17 cellular contexts compared by ENCODE assay signal in genomic region chr5:178576591-178577351, GRCh38. TPM values are rescaled to one million over a fixed set of nuclear protein-coding genes. Genes with fewer than 3 reads are reported as not detected.
DNase-seq lines count a peak whose midpoint lies in the region; ATAC-seq and TF ChIP-seq lines count a peak whose summit lies in the region.
"Had no signal": no experiment of that assay in that cellular context is flagged by ENCODE, and none has a peak within 500 bp of the region (broad histone marks: within the 10 kb centered on the region; RNA-seq: fewer than 3 reads in every experiment).

No MANE protein-coding gene starts in this region.

- peak; percentile 68 for DNase-seq in GM23338 (ENCODE audit: low spot score)
- peak; percentile 40 for DNase-seq in endothelial cell (ENCODE audit: low spot score)
- DNase-seq in islet precursor cell, result peak; percentile 67
- DNase-seq in sigmoid colon, result no peak
- DNase-seq in natural killer cell, result no peak
- no peak for DNase-seq in DMS153 (lab: John Stamatoyannopoulos, UW)
- DNase-seq: activated CD4-positive, alpha-beta T cell treated with anti-CD3 and anti-CD28 coated beads, Interleukin-2, amount 10 ng/mL, durations not matched to agents 7 days and 5 days; activated effector memory CD4-positive, alpha-beta T cell treated with Interleukin-2 at 50 U/mL for 16 hours; naive B cell; NCI-H1048; NCI-H446 treated with DMSO at 0.1 percent for 48 hours; T-helper 17 cell had no signal

- peaks cover 24% of the 10 kb centered on the region for H3K27me3 Mint-ChIP-seq in GM23338 (ENCODE audit: insufficient read depth, low read depth, poor library complexity)
- H3K27me3 Mint-ChIP-seq in endothelial cell (ENCODE audit: unreplicated experiment), result peaks cover 11% of the 10 kb centered on the region
- peaks cover 35 to 51% of the 10 kb centered on the region in 2 donors for H3K27me3 Mint-ChIP-seq in natural killer cell (ENCODE audit: low read depth in 2 of 2)

- peak overlapping the region; percentile 90 for H2AFZ ChIP-seq in GM23338

- H3K36me3 ChIP-seq in GM23338 (ENCODE audit: insufficient read depth), result no peaks in the 10 kb centered on the region
- H3K36me3 ChIP-seq in sigmoid colon, result no peaks in the 10 kb centered on the region

- TF ChIP-seq CTCF in GM23338 (conservative IDR thresholded peaks at IDR 0.05; ENCODE audit: low read depth in 2 of 2), result no peak
- TF ChIP-seq CTCF in endothelial cell (IDR thresholded peaks at IDR 0.05; ENCODE audit: unreplicated experiment), result no peak
- TF ChIP-seq CTCF in sigmoid colon (IDR thresholded peaks at IDR 0.05), result no peak
- TF ChIP-seq CTCF in natural killer cell (IDR thresholded peaks at IDR 0.05), result no peak

- ATAC-seq in GM23338 (peak; percentile 76), GM19463 (IDR thresholded peaks at IDR 0.05; ENCODE audit: unreplicated experiment) (no peak), GM19351 (IDR thresholded peaks at IDR 0.05; ENCODE audit: unreplicated experiment) (no peak), natural killer cell (no peak)
- ATAC-seq: GM12878, T-helper 17 cell had no signal

- TF ChIP-seq POLR2A in sigmoid colon (IDR thresholded peaks at IDR 0.05), result no peak

- intact Hi-C loops in sigmoid colon (cut with DNase I) (no loop called here), natural killer cell (cut with micrococcal nuclease) (no loop called here)

- H3K9me3 ChIP-seq in sigmoid colon, result no peaks in the 10 kb centered on the region

- H3K79me2 ChIP-seq in GM23338 (replicated peaks; ENCODE audit: insufficient read depth), result no peaks in the 10 kb centered on the region; the same call in 1 of the 2 replicates

- no peak for TF ChIP-seq EP300 in sigmoid colon (IDR thresholded peaks at IDR 0.05)

- peaks cover 14% of the 10 kb centered on the region; the same call in 2 of the 3 replicates for H3K36me3 Mint-ChIP-seq in GM23338 (ENCODE audit: low read depth)
- peaks cover 20% of the 10 kb centered on the region for H3K36me3 Mint-ChIP-seq in endothelial cell (ENCODE audit: low read depth, unreplicated experiment)
- no peaks in the 10 kb centered on the region for H3K36me3 Mint-ChIP-seq in natural killer cell

- H3K9me2 ChIP-seq in GM23338 (ENCODE audit: insufficient read depth), result 0 out of 2 replicates have a peak, but pooled peaks cover under 1% of the 10 kb centered on the region

- peak overlapping the region; percentile 82 for H3K4me3 Mint-ChIP-seq in GM23338
- H3K4me3 Mint-ChIP-seq in endothelial cell (ENCODE audit: unreplicated experiment), result peak overlapping the region; percentile 85
- H3K4me3 Mint-ChIP-seq in natural killer cell, result no peak overlapping the region
- H3K4me3 Mint-ChIP-seq: activated CD4-positive, alpha-beta T cell treated with anti-CD3 and anti-CD28 coated beads, Interleukin-2, amount 10 ng/mL, durations not matched to agents 7 days and 5 days; naive B cell; T-helper 17 cell had no signal

- no peaks in the 10 kb centered on the region for H4K20me1 ChIP-seq in GM23338 (replicated peaks; ENCODE audit: insufficient read depth)

- H3F3A ChIP-seq in GM23338 (replicated peaks; ENCODE audit: low read depth), result no peaks in the 10 kb centered on the region

- peak overlapping the region; percentile 96 for H3K4me2 ChIP-seq in GM23338

- H3K4me1 ChIP-seq in GM23338 (ENCODE audit: insufficient read depth) (no peaks in the 10 kb centered on the region), sigmoid colon (peaks cover 0 to 11% (median 8%) of the 10 kb centered on the region in 4 donors)

- H3K27ac Mint-ChIP-seq in GM23338 (no peak overlapping the region), endothelial cell (ENCODE audit: unreplicated experiment) (no peak overlapping the region), natural killer cell (no peak overlapping the region)
- H3K27ac Mint-ChIP-seq: activated CD4-positive, alpha-beta T cell treated with anti-CD3 and anti-CD28 coated beads, Interleukin-2, amount 10 ng/mL, durations not matched to agents 7 days and 5 days; brain; naive B cell; T-helper 17 cell had no signal

- H3K9me3 Mint-ChIP-seq in GM23338 (peaks cover 15% of the 10 kb centered on the region), endothelial cell (ENCODE audit: unreplicated experiment) (no peaks in the 10 kb centered on the region), natural killer cell (peaks cover 0 to 3% of the 10 kb centered on the region in 2 donors)
- H3K9me3 Mint-ChIP-seq: activated CD4-positive, alpha-beta T cell treated with anti-CD3 and anti-CD28 coated beads, Interleukin-2, amount 10 ng/mL, durations not matched to agents 7 days and 5 days had no signal

- H3K27me3 ChIP-seq in GM23338 (ENCODE audit: insufficient read depth) (peaks cover 16% of the 10 kb centered on the region), sigmoid colon (peaks cover 7 to 29% (median 28%) of the 10 kb centered on the region in 3 donors)

- H3K4me3 ChIP-seq in GM23338 (peak overlapping the region; percentile 79), sigmoid colon (peak overlapping the region in 3 of 4 donors; percentile 2 to 43 (median 38))
- H3K4me3 ChIP-seq: GM12878 had no signal

- H3K4me1 Mint-ChIP-seq in GM23338 (peaks cover 6% of the 10 kb centered on the region; the same call in 1 of the 3 replicates), endothelial cell (ENCODE audit: unreplicated experiment) (peaks cover 10% of the 10 kb centered on the region), natural killer cell (no peaks in the 10 kb centered on the region)
- H3K4me1 Mint-ChIP-seq: activated CD4-positive, alpha-beta T cell treated with anti-CD3 and anti-CD28 coated beads, Interleukin-2, amount 10 ng/mL, durations not matched to agents 7 days and 5 days; brain; naive B cell; T-helper 17 cell had no signal

- WGBS in sigmoid colon, 2 donors, result 6 to 31% methylated on average over 92 of the region's 92 CpGs

- H3K27ac ChIP-seq in GM23338 (ENCODE audit: low read depth), result no peak overlapping the region
- H3K27ac ChIP-seq in sigmoid colon, result peak overlapping the region in 1 of 4 donors; percentile 8

TF ChIP-seq in GM23338, 12 proteins besides CTCF, POLR2A, EP300 and RAD21 (continues in another document):
- TF ChIP-seq POLR2AphosphoS5 (IDR thresholded peaks at IDR 0.05; ENCODE audit: low read depth) (no peak), STAT1 (IDR thresholded peaks at IDR 0.05; ENCODE audit: unreplicated experiment) (no peak), EZH2phosphoT487 (IDR thresholded peaks at IDR 0.05; ENCODE audit: unreplicated experiment) (no peak), JUNB (IDR thresholded peaks at IDR 0.05; ENCODE audit: unreplicated experiment) (no peak), CREB1 (CRISPR knock-in tag; IDR thresholded peaks at IDR 0.05; ENCODE audit: low read depth) (no peak), ZNF114 (CRISPR knock-in tag; IDR thresholded peaks at IDR 0.05) (no peak), REST (IDR thresholded peaks at IDR 0.05; ENCODE audit: unreplicated experiment) (no peak), EZH2 (IDR thresholded peaks at IDR 0.05; ENCODE audit: low read depth, unreplicated experiment) (no peak)

RNA-seq across cellular contexts. Expression of gene COL23A1, which starts 13.4 kb away (rescaled TPM):
- 6.8 and 8.2 TPM in 2 replicates for total RNA-seq in GM23338 (2014; rRNA removed; shearing (Covaris generic))
- polyA plus RNA-seq in GM23338 (2016; fragmentation: Nextera tagmentation; extraction: Ambion mirVana), result 4.8 and 6.6 TPM in 2 replicates
- 75.2 TPM for total RNA-seq in endothelial cell (ENCODE audit: unreplicated experiment)
- total RNA-seq in sigmoid colon, result 1 to 10 TPM in 1 of 4 donors, under 1 TPM in 3; 0.28 to 1.2 (median 0.52) TPM
- polyA plus RNA-seq in sigmoid colon, result under 1 TPM in 2 of 3 donors, not detected in 1; 0.46 to 0.96 TPM
- total RNA-seq in natural killer cell, result under 1 TPM in 1 of 3 donors, not detected in 2; 0.15 TPM
- total RNA-seq: endothelial cell of umbilical vein, T-helper 17 cell had no signal
- polyA plus RNA-seq: endothelial cell of umbilical vein had no signal

RNA-seq across cellular contexts. Expression of gene CLK4, which starts 50.1 kb away (rescaled TPM):
- 9.9 and 15.3 TPM in 2 replicates for total RNA-seq in GM23338 (2014; rRNA removed; shearing (Covaris generic))
- 9.6 and 18.1 TPM in 2 replicates for polyA plus RNA-seq in GM23338 (2016; fragmentation: Nextera tagmentation; extraction: Ambion mirVana)
- 19.9 TPM for total RNA-seq in endothelial cell (ENCODE audit: unreplicated experiment)
- total RNA-seq in sigmoid colon, result 10 to 100 TPM; 31.8 to 51.8 (median 40.3) TPM
- 10 to 100 TPM in 1 of 3 donors, 1 to 10 TPM in 2; 5.3 to 11.6 (median 7.8) TPM for polyA plus RNA-seq in sigmoid colon
- 10 to 100 TPM; 71.2 to 81.8 (median 78.0) TPM for total RNA-seq in natural killer cell

Comparison
In these comparisons a context has a peak if more than half of its experiments do, and no peak if none do; other contexts are left out.
1. DNase-seq: peak in GM23338 (single experiment), endothelial cell (single experiment) and islet precursor cell (single experiment); none in sigmoid colon (single experiment), natural killer cell (single experiment) and DMS153 (single experiment).